Comparison of ENCODE assay signal across 23 cellular contexts in genomic region chr16:89413811-89414585, GRCh38.
A peak's percentile ranks its signal among the peaks of the same experiment; 100 is the strongest.
DNase-seq lines count a peak whose midpoint lies in the region; ATAC-seq and TF ChIP-seq lines count a peak whose summit lies in the region.
"Had no signal": no experiment of that assay in that cellular context is flagged by ENCODE, and none has a peak within 500 bp of the region (broad histone marks: within the 10 kb centered on the region; RNA-seq: fewer than 3 reads in every experiment).

No MANE protein-coding gene starts in this region.

- H3K9ac ChIP-seq in NT2/D1 (ENCODE audit: insufficient read length, low read depth) (peak overlapping the region; percentile 45), trophoblast cell (ENCODE audit: low read length) (no peak overlapping the region)

- CTCF ChIA-PET in activated CD8-positive, alpha-beta memory T cell treated with anti-CD3 and anti-CD28 coated beads, Interleukin-2, amount 10 ng/mL, durations not matched to agents 7 days and 5 days (lab: Charles Lee) = no interaction called here

- peak overlapping the region; percentile 87 for H3K4ac ChIP-seq in trophoblast cell (ENCODE audit: low read depth, low read length)

- no CpG with 5 or more reads among the region's 20 CpGs for WGBS in trophoblast cell (ENCODE audit: extremely low coverage, insufficient coverage, insufficient read length)

- H3K36me3 Mint-ChIP-seq in activated CD8-positive, alpha-beta memory T cell treated with anti-CD3 and anti-CD28 coated beads, Interleukin-2, amount 10 ng/mL, durations not matched to agents 7 days and 5 days = peaks cover 28% of the 10 kb centered on the region
- no peaks in the 10 kb centered on the region for H3K36me3 Mint-ChIP-seq in glutamatergic neuron (ENCODE audit: unreplicated experiment)

- H4K91ac ChIP-seq in trophoblast cell (ENCODE audit: low read depth, low read length) = no peak overlapping the region

- no peak overlapping the region for H2BK120ac ChIP-seq in trophoblast cell (ENCODE audit: insufficient read depth, low read length, poor library complexity)

- H4K8ac ChIP-seq in trophoblast cell (ENCODE audit: low read depth, low read length) = no peak overlapping the region

- H3K4me1 ChIP-seq in NT2/D1 (ENCODE audit: insufficient read depth, insufficient read length) (peaks cover 25% of the 10 kb centered on the region), trophoblast cell (ENCODE audit: control insufficient read depth in 1 of 2, insufficient read depth in 2 of 2, low read length in 2 of 2) (peaks cover 16 to 28% of the 10 kb centered on the region in 2 experiments)

- no peak overlapping the region for H2AFZ ChIP-seq in trophoblast cell (ENCODE audit: insufficient read depth, low read length, poor library complexity)

- ATAC-seq in activated CD8-positive, alpha-beta memory T cell treated with anti-CD3 and anti-CD28 coated beads, Interleukin-2, amount 10 ng/mL, durations not matched to agents 7 days and 5 days = no peak
- ATAC-seq in HG03521 (IDR thresholded peaks at IDR 0.05; ENCODE audit: unreplicated experiment) = no peak
- ATAC-seq: lower lobe of right lung had no signal

- no peak overlapping the region for H2BK12ac ChIP-seq in trophoblast cell (ENCODE audit: low read length)

- H3K79me2 ChIP-seq in trophoblast cell (ENCODE audit: control insufficient read depth, insufficient read depth, low read length, poor library complexity) = peaks cover 31% of the 10 kb centered on the region

- H3K18ac ChIP-seq in trophoblast cell (ENCODE audit: low read length) = no peak overlapping the region

- H3K23ac ChIP-seq in trophoblast cell (ENCODE audit: low read length) = no peak overlapping the region

- H3K27me3 ChIP-seq in NT2/D1 (ENCODE audit: insufficient read depth, insufficient read length) (no peaks in the 10 kb centered on the region), trophoblast cell (ENCODE audit: insufficient read depth, low read length) (no peaks in the 10 kb centered on the region)
- H3K27me3 ChIP-seq: BE2C, heart right ventricle, Peyer's patch had no signal

- no peak overlapping the region for H2AK5ac ChIP-seq in trophoblast cell (ENCODE audit: low read length)

- H3K4me3 ChIP-seq in NT2/D1 (ENCODE audit: insufficient read length, low read depth) = no peak overlapping the region
- peak overlapping the region; percentile 41 for H3K4me3 ChIP-seq in trophoblast cell (ENCODE audit: low read depth, low read length)
- H3K4me3 ChIP-seq: HAP-1, heart right ventricle, lower lobe of right lung, Peyer's patch had no signal

- no peak overlapping the region for H3K4me2 ChIP-seq in trophoblast cell (ENCODE audit: low read length)

- H3K27ac ChIP-seq in trophoblast cell (ENCODE audit: low read depth, low read length) = no peak overlapping the region
- H3K27ac ChIP-seq: heart right ventricle, lower lobe of right lung, Peyer's patch had no signal

- no peaks in the 10 kb centered on the region for H3K79me1 ChIP-seq in trophoblast cell (ENCODE audit: low read length)

- no peaks in the 10 kb centered on the region for H3K27me3 Mint-ChIP-seq in activated CD8-positive, alpha-beta memory T cell treated with anti-CD3 and anti-CD28 coated beads, Interleukin-2, amount 10 ng/mL, durations not matched to agents 7 days and 5 days
- peaks cover 20% of the 10 kb centered on the region for H3K27me3 Mint-ChIP-seq in glutamatergic neuron (ENCODE audit: unreplicated experiment)

- H4K12ac ChIP-seq in trophoblast cell (ENCODE audit: low read depth, low read length) = no peak overlapping the region

- H3K36me3 ChIP-seq in NT2/D1 (ENCODE audit: insufficient read depth, insufficient read length, low read length) = peaks cover 21% of the 10 kb centered on the region
- H3K36me3 ChIP-seq in trophoblast cell (ENCODE audit: control insufficient read depth in 1 of 2, insufficient read depth in 2 of 2, low read length in 2 of 2) = peaks cover 6 to 8% of the 10 kb centered on the region in 2 experiments
- H3K36me3 ChIP-seq: Peyer's patch had no signal

- TF ChIP-seq CTCF in glutamatergic neuron (IDR thresholded peaks at IDR 0.05; ENCODE audit: partially characterized antibody, unreplicated experiment) = no peak

- no peak for DNase-seq in activated CD8-positive, alpha-beta memory T cell treated with anti-CD3 and anti-CD28 coated beads, Interleukin-2, amount 10 ng/mL, durations not matched to agents 7 days and 5 days
- DNase-seq in activated CD8-positive, alpha-beta memory T cell treated with anti-CD3 and anti-CD28 coated beads, Interleukin-2, amount 50 U/mL, for 48 hours = no peak
- no peak for DNase-seq in NT2/D1 (ENCODE audit: low read depth, low spot score)
- DNase-seq in glutamatergic neuron = no peak
- DNase-seq in trophoblast cell = no peak
- no peak for DNase-seq in RKO (ENCODE audit: low spot score)
- no peak for DNase-seq in HK-2 (ENCODE audit: unreplicated experiment)
- DNase-seq: activated CD4-positive, alpha-beta T cell treated with anti-CD3 and anti-CD28 coated beads for 1 hour; activated effector memory CD4-positive, alpha-beta T cell treated with anti-CD3 and anti-CD28 coated beads, Interleukin-2, amount 50 U/mL, for 16 hours; BE2C; DMS 273 treated with DMSO at 0.1 percent for 48 hours; GF-D8; immature natural killer cell; lower lobe of right lung; MM.1S; NCI-H187 treated with DMSO at 0.1 percent for 48 hours; NCI-H226; Peyer's patch; small intestine; stimulated activated CD4-positive, alpha-beta T cell treated with anti-CD3 and anti-CD28 coated beads, Interleukin-2, amount 100 ng/mL, for 48 hours had no signal

- no peaks in the 10 kb centered on the region for H3K9me3 Mint-ChIP-seq in activated CD8-positive, alpha-beta memory T cell treated with anti-CD3 and anti-CD28 coated beads, Interleukin-2, amount 10 ng/mL, durations not matched to agents 7 days and 5 days (ENCODE audit: low read depth)
- peaks cover 29% of the 10 kb centered on the region for H3K9me3 Mint-ChIP-seq in glutamatergic neuron (ENCODE audit: unreplicated experiment)
- H3K9me3 Mint-ChIP-seq: immature natural killer cell had no signal

- no peak overlapping the region for H3K4me3 Mint-ChIP-seq in activated CD8-positive, alpha-beta memory T cell treated with anti-CD3 and anti-CD28 coated beads, Interleukin-2, amount 10 ng/mL, durations not matched to agents 7 days and 5 days
- peak overlapping the region; percentile 68 for H3K4me3 Mint-ChIP-seq in glutamatergic neuron (ENCODE audit: unreplicated experiment)

- H3K27ac Mint-ChIP-seq in activated CD8-positive, alpha-beta memory T cell treated with anti-CD3 and anti-CD28 coated beads, Interleukin-2, amount 10 ng/mL, durations not matched to agents 7 days and 5 days = peak overlapping the region; percentile 37
- H3K27ac Mint-ChIP-seq in glutamatergic neuron (ENCODE audit: unreplicated experiment) = peak overlapping the region; percentile 79

- H2BK5ac ChIP-seq in trophoblast cell (ENCODE audit: low read depth, low read length, poor library complexity) = no peak overlapping the region

- H3K4me1 Mint-ChIP-seq in activated CD8-positive, alpha-beta memory T cell treated with anti-CD3 and anti-CD28 coated beads, Interleukin-2, amount 10 ng/mL, durations not matched to agents 7 days and 5 days = peaks cover 71% of the 10 kb centered on the region
- H3K4me1 Mint-ChIP-seq in glutamatergic neuron (ENCODE audit: low read depth, unreplicated experiment) = peaks cover 61% of the 10 kb centered on the region

- no peak overlapping the region for H3K14ac ChIP-seq in trophoblast cell (ENCODE audit: low read length)

- H3K9me3 ChIP-seq in NT2/D1 (ENCODE audit: insufficient read depth, low read length) (no peaks in the 10 kb centered on the region), trophoblast cell (ENCODE audit: insufficient read depth, low read depth, low read length) (no peaks in the 10 kb centered on the region)
- H3K9me3 ChIP-seq: BE2C, HAP-1, heart right ventricle, lower lobe of right lung, Peyer's patch had no signal
